Comparison of ENCODE assay signal across 12 cellular contexts in the genomic region with DNA sequence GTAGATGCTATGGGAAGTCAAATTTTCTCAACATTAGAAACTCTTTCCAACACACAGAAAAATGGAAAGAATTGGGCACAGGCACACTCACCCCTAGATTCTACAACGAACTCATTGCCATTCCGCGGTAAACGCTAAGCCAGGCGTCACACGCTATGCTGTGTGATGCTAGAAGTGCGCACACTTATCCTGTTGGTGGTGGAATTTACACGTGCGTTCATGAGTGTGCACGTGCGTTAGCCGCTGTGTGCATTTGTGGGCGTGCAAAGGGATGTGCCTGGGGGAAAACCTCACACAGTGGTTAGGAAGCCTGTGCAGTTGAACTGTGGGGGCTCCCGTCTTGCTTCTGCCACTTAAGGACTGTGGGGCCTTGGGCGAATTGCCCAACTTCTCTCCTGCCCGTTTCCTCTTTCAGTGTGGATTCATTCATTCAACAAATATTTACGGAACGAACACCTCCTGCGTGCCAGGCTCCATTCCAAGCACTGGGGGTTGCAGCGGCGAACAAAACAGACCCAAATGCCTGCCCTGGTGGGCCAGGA. TPM values are rescaled to one million over a fixed set of nuclear protein-coding genes. Genes with fewer than 3 reads are reported as not detected.
A peak's percentile ranks its signal among the peaks of the same experiment; 100 is the strongest.
DNase-seq lines count a peak whose midpoint lies in the region; ATAC-seq, FAIRE-seq and TF ChIP-seq lines count a peak whose summit lies in the region.
"Had no signal": no experiment of that assay in that cellular context is flagged by ENCODE, and none has a peak within 500 bp of the region (broad histone marks: within the 10 kb centered on the region; RNA-seq: fewer than 3 reads in every experiment).

No MANE protein-coding gene starts in this region.

- H3K36me3 Mint-ChIP-seq in HFFc6 (ENCODE audit: low read depth): no peaks in the 10 kb centered on the region
- H3K36me3 Mint-ChIP-seq in progenitor cell of endocrine pancreas (ENCODE audit: insufficient read depth): no peaks in the 10 kb centered on the region

- TF ChIP-seq CTCF in A549 (IDR thresholded peaks at IDR 0.05) (no peak), HFFc6 (IDR thresholded peaks at IDR 0.05) (no peak), liver (IDR thresholded peaks at IDR 0.05; ENCODE audit: low read depth, low read length, missing input control) (no peak), progenitor cell of endocrine pancreas (IDR thresholded peaks at IDR 0.05; ENCODE audit: unreplicated experiment) (no peak)

- H3K27me3 Mint-ChIP-seq in HFFc6 (ENCODE audit: insufficient read depth): peaks cover 8% of the 10 kb centered on the region
- H3K27me3 Mint-ChIP-seq in progenitor cell of endocrine pancreas: no peaks in the 10 kb centered on the region

- peak overlapping the region; percentile 77 for H3K4me2 ChIP-seq in A549

- H3K4me3 ChIP-seq in A549 (no peak overlapping the region), liver (ENCODE audit: low read depth in 1 of 3, low read length in 3 of 3) (peak overlapping the region in 1 of 3 donors; percentile 12)
- H3K4me3 ChIP-seq: dorsolateral prefrontal cortex had no signal

- H3K27ac Mint-ChIP-seq in HFFc6 (peak overlapping the region; percentile 6; the same call in 1 of the 2 replicates), progenitor cell of endocrine pancreas (no peak overlapping the region)

- peaks cover 21% of the 10 kb centered on the region for H3K9me3 ChIP-seq in A549
- peaks cover 0 to 1% (median 0%) of the 10 kb centered on the region in 4 donors for H3K9me3 ChIP-seq in liver (ENCODE audit: control insufficient read depth in 4 of 4, low read length in 3 of 4)

- POLR2A ChIA-PET in A549 (lab: Yijun Ruan, JAX) (no interaction called here), HEK293T (lab: Yijun Ruan, JAX) (no interaction called here)

- peak in 1 of 2 experiments; percentile 51; a peak in 2 of 5 replicates for TF ChIP-seq RAD21 in A549 (conservative IDR thresholded peaks at IDR 0.05 in 1 of 2, IDR thresholded peaks at IDR 0.05 in 1 of 2)
- TF ChIP-seq RAD21 in liver (IDR thresholded peaks at IDR 0.05): no peak

- peak; percentile 89 to 94; a peak in 4 of 5 replicates for TF ChIP-seq EP300 in A549 (IDR thresholded peaks at IDR 0.05)

- peaks cover 13% of the 10 kb centered on the region; the same call in 1 of the 2 replicates for H3K4me1 Mint-ChIP-seq in HFFc6 (ENCODE audit: low read depth)
- no peaks in the 10 kb centered on the region for H3K4me1 Mint-ChIP-seq in progenitor cell of endocrine pancreas (ENCODE audit: low read depth)

- no peaks in the 10 kb centered on the region for H3K27me3 ChIP-seq in liver (ENCODE audit: control insufficient read depth in 4 of 4, insufficient read depth in 4 of 4, low read length in 3 of 4)
- H3K27me3 ChIP-seq: dorsolateral prefrontal cortex had no signal

- H3K4me3 Mint-ChIP-seq in HFFc6 (peak overlapping the region; percentile 17; the same call in 1 of the 2 replicates), progenitor cell of endocrine pancreas (ENCODE audit: low read depth) (no peak overlapping the region)

- H3K36me3 ChIP-seq in liver (ENCODE audit: control insufficient read depth in 4 of 4, insufficient read depth in 3 of 4, low read depth in 1 of 4, low read length in 3 of 4): no peaks in the 10 kb centered on the region

- no peak overlapping the region for H3K9ac ChIP-seq in liver (ENCODE audit: low read depth in 1 of 2, low read length in 2 of 2)

- DNase-seq in A549 (ENCODE audit: low read depth in 1 of 2, low spot score in 1 of 2) (peak; percentile 63 to 93), HFFc6 (no peak), SKM-1 treated with dmso at 0.1 percent for 144 hours (lab: John Stamatoyannopoulos, UW; ENCODE audit: unreplicated experiment) (peak; percentile 85), NCI-H2081 treated with DMSO at 0.1 percent for 48 hours (lab: John Stamatoyannopoulos, UW) (no peak), HEK293T (ENCODE audit: extremely low spot score) (no peak), progenitor cell of endocrine pancreas (ENCODE audit: low spot score, unreplicated experiment) (no peak)
- DNase-seq: activated T-cell treated with anti-CD3 and anti-CD28 coated beads, Interleukin-2, amount 50 U/mL, for 48 hours; Karpas-422 had no signal

- CTCF ChIA-PET in A549 (lab: Yijun Ruan, JAX) (interaction anchor here (2.7 kb wide), 1 partner anchor 17 kb away, joined by 10 read pairs; no protein-coding TSS in a partner anchor), HEK293T (lab: Yijun Ruan, JAX) (no interaction called here)

- no peak for TF ChIP-seq POLR2A in A549 (IDR thresholded peaks at IDR 0.05; ENCODE audit: low read length)

- H3K9me3 Mint-ChIP-seq in HFFc6 (peaks cover 5% of the 10 kb centered on the region; the same call in 1 of the 2 replicates), progenitor cell of endocrine pancreas (ENCODE audit: low read depth) (peaks cover 4% of the 10 kb centered on the region)

- peaks cover 66% of the 10 kb centered on the region for H3K4me1 ChIP-seq in A549
- H3K4me1 ChIP-seq in liver (ENCODE audit: control insufficient read depth in 4 of 4, insufficient read depth in 4 of 4, low read length in 3 of 4): peaks cover 15 to 48% (median 44%) of the 10 kb centered on the region in 4 donors

- 1% methylated on average over 20 of the region's 21 CpGs for WGBS in A549 (ENCODE audit: missing lambda C conversion rate)
- 27% methylated on average over 21 of the region's 21 CpGs for WGBS in liver

- H3K27ac ChIP-seq in A549: peak overlapping the region; percentile 94 to 98
- peak overlapping the region; percentile 70 to 75 for H3K27ac ChIP-seq in liver (ENCODE audit: low read depth in 1 of 2, low read length in 2 of 2)
- H3K27ac ChIP-seq: dorsolateral prefrontal cortex had no signal

- ATAC-seq in A549 (peak; percentile 65 to 72), GM21737 (IDR thresholded peaks at IDR 0.05; ENCODE audit: unreplicated experiment) (no peak)

- FAIRE-seq in A549 (lab: Jason Lieb, UNC): peak; percentile 73
- FAIRE-seq: GM12892 had no signal

TF ChIP-seq in A549, 52 proteins besides CTCF, POLR2A, EP300 and RAD21 (continues in another document):
- TF ChIP-seq JUNB (IDR thresholded peaks at IDR 0.05) (peak; percentile 62; the same call in 1 of the 2 replicates), ZC3H11A (IDR thresholded peaks at IDR 0.05) (no peak), NFE2L2 (conservative IDR thresholded peaks at IDR 0.05; ENCODE audit: low read length) (no peak), SMC3 (IDR thresholded peaks at IDR 0.05) (peak; percentile 40; the same call in 1 of the 3 replicates)
- TF ChIP-seq, protein P1, sequence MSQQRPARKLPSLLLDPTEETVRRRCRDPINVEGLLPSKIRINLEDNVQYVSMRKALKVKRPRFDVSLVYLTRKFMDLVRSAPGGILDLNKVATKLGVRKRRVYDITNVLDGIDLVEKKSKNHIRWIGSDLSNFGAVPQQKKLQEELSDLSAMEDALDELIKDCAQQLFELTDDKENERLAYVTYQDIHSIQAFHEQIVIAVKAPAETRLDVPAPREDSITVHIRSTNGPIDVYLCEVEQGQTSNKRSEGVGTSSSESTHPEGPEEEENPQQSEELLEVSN (IDR thresholded peaks at IDR 0.05; ENCODE audit: borderline replicate concordance, low read depth): 0 out of 2 replicates have a peak, but pooled peaks have one; percentile 31

TF ChIP-seq in liver, 16 proteins besides CTCF, POLR2A, EP300 and RAD21 (continues in another document):
- TF ChIP-seq NR2F2 (IDR thresholded peaks at IDR 0.05) (no peak), GABPA (IDR thresholded peaks at IDR 0.05 in 1 of 2, conservative IDR thresholded peaks at IDR 0.05 in 1 of 2) (no peak), SP1 (IDR thresholded peaks at IDR 0.05) (no peak), HNF4G (IDR thresholded peaks at IDR 0.05) (no peak), FOXA1 (IDR thresholded peaks at IDR 0.05) (no peak)

TF ChIP-seq in HEK293T, 16 proteins besides CTCF, POLR2A, EP300 and RAD21:
- TF ChIP-seq SP1 (IDR thresholded peaks at IDR 0.05): no peak
- TF ChIP-seq NFRKB (IDR thresholded peaks at IDR 0.05): no peak
- TF ChIP-seq SUZ12 (IDR thresholded peaks at IDR 0.05): no peak
- TF ChIP-seq ARNT (IDR thresholded peaks at IDR 0.05): no peak
- TF ChIP-seq FOXK2 (IDR thresholded peaks at IDR 0.05): no peak
- no peak for TF ChIP-seq BHLHE40 (IDR thresholded peaks at IDR 0.05; ENCODE audit: borderline replicate concordance)
- no peak for TF ChIP-seq FOXA1 (IDR thresholded peaks at IDR 0.05)
- TF ChIP-seq CTBP1 (IDR thresholded peaks at IDR 0.05; ENCODE audit: borderline replicate concordance): no peak
- no peak for TF ChIP-seq L3MBTL2 (conservative IDR thresholded peaks at IDR 0.05)
- no peak for TF ChIP-seq HDGF (IDR thresholded peaks at IDR 0.05; ENCODE audit: borderline replicate concordance)

RNA-seq across cellular contexts. Expression of gene NFILZ, which starts 7.7 kb away (rescaled TPM):
- not detected in 2 replicates for polyA plus RNA-seq in A549 (2011; rRNA removed)
- not detected in 2 replicates for polyA plus RNA-seq in A549 (2012; cell fraction: cytosol; rRNA removed)
- not detected in 2 replicates for polyA plus RNA-seq in A549 (2012; cell fraction: nucleus; rRNA removed)
- not detected in 3 replicates for polyA plus RNA-seq in A549 (2017; fragmentation: RNase III; extraction: RNeasy Plus Mini Kit Qiagen cat#74134 plus additional on column Dnase treatment)
- not detected in 2 replicates for polyA minus RNA-seq in A549 (2011; rRNA and poly(A)+ RNA removed)
- not detected for total RNA-seq in HFFc6 (2021; fragmentation: NEBNext Ultra II Directional; extraction: Animal tissue kit (Norgen Biotek cat#: 25700))
- not detected for total RNA-seq in liver
- polyA plus RNA-seq in liver: not detected
- not detected in 2 replicates for total RNA-seq in progenitor cell of endocrine pancreas
- total RNA-seq: dorsolateral prefrontal cortex had no signal

RNA-seq across cellular contexts. Expression of gene ADAMTS10, which starts 27.6 kb away (rescaled TPM):
- 26.7 and 33.2 TPM in 2 replicates for polyA plus RNA-seq in A549 (2011; rRNA removed)
- 23.0 and 34.1 TPM in 2 replicates for polyA plus RNA-seq in A549 (2012; cell fraction: cytosol; rRNA removed)
- polyA plus RNA-seq in A549 (2012; cell fraction: nucleus; rRNA removed): 263 and 313 TPM in 2 replicates
- polyA plus RNA-seq in A549 (2017; fragmentation: RNase III; extraction: RNeasy Plus Mini Kit Qiagen cat#74134 plus additional on column Dnase treatment): 39.0 to 73.0 TPM (median 49.3 TPM) in 3 replicates
- 28.3 and 29.4 TPM in 2 replicates for polyA minus RNA-seq in A549 (2011; rRNA and poly(A)+ RNA removed)
- 1 to 10 TPM in 4 of 6 experiments, under 1 TPM in 2; 0.78 to 2.1 (median 1.5) TPM for total RNA-seq in HFFc6 (2021; fragmentation: NEBNext Ultra II Directional; extraction: Animal tissue kit (Norgen Biotek cat#: 25700))
- total RNA-seq in liver: 10 to 100 TPM in 1 of 2 donors, 1 to 10 TPM in 1; 4.7 to 10.1 TPM
- polyA plus RNA-seq in liver: 1 to 10 TPM; 1.2 to 2.6 TPM
- 53.0 and 59.1 TPM in 2 replicates for total RNA-seq in progenitor cell of endocrine pancreas

Comparison
In these comparisons a context has a peak if more than half of its experiments do, and no peak if none do; other contexts are left out.
1. DNase-seq: peak in A549 (2 of 2) and SKM-1 treated with dmso at 0.1 percent for 144 hours (single experiment); none in HFFc6 (single experiment), NCI-H2081 treated with DMSO at 0.1 percent for 48 hours (single experiment), HEK293T (single experiment) and progenitor cell of endocrine pancreas (single experiment).